ENCODE assay signal across 18 cellular contexts in the genomic region with DNA sequence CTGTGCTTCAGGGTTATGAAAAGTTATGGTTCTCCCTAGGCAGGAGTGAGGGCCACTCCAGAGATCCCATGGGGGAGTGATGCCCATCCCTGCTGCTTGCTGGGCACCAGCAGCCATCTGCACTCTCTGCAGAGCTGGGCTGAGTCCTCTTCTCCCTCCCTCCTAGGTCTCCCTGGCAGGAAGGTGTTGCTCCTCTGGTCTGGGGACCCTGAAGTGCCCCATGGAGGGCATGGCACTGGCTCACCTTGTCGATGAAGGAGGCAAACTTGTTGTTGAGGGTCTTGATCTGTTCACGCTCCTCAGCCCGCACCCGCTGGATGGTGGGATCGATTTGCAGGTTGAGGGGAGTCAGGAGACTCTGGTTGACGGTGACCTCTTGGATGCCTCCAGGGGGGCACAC. TPM values are rescaled to one million over a fixed set of nuclear protein-coding genes. Genes with fewer than 3 reads are reported as not detected.
"Had no signal": no experiment of that assay in that cellular context is flagged by ENCODE, and none has a peak within 500 bp of the region (broad histone marks: within the 10 kb centered on the region; RNA-seq: fewer than 3 reads in every experiment).

No MANE protein-coding gene starts in this region.

RNA-seq across cellular contexts. Expression of gene KRT6A, which starts 0.7 kb away (rescaled TPM):
- total RNA-seq: activated CD4-positive, alpha-beta memory T cell treated with anti-CD3 and anti-CD28 coated beads for 36 hours; activated CD4-positive, alpha-beta T cell treated with anti-CD3 and anti-CD28 coated beads for 36 hours; activated CD4-positive, alpha-beta T cell treated with anti-CD3 and anti-CD28 coated beads, Interleukin-2, amount 10 ng/mL, durations not matched to agents 24 days and 14 days; activated CD8-positive, alpha-beta memory T cell treated with anti-CD3 and anti-CD28 coated beads for 36 hours; activated CD8-positive, alpha-beta memory T cell treated with anti-CD3 and anti-CD28 coated beads, Interleukin-2, amount 10 ng/mL, durations not matched to agents 7 days and 5 days; activated CD8-positive, alpha-beta T cell treated with anti-CD3 and anti-CD28 coated beads, Interleukin-2, amount 10 ng/mL, durations not matched to agents 7 days and 5 days; activated naive CD4-positive, alpha-beta T cell treated with anti-CD3 and anti-CD28 coated beads, Interleukin-2, amount 50 U/mL, for 72 hours; activated naive CD8-positive, alpha-beta T cell treated with anti-CD3 and anti-CD28 coated beads, Interleukin-2, amount 10 ng/mL, durations not matched to agents 7 days and 5 days; cardiac septum; cerebellum; endodermal cell; fibroblast of lung; fibroblast of villous mesenchyme; frontal cortex; T-helper 1 cell treated with Interleukin-12 subunit alpha and Interleukin-12 subunit beta and Interleukin-4 antibody, amounts not matched to agents 30 ng/mL and 1 ng/mL, for 36 hours had no signal

RNA-seq across cellular contexts. Expression of gene KRT6C, which starts 18.8 kb away (rescaled TPM):
- total RNA-seq: activated CD4-positive, alpha-beta memory T cell treated with anti-CD3 and anti-CD28 coated beads for 36 hours; activated CD4-positive, alpha-beta T cell treated with anti-CD3 and anti-CD28 coated beads for 36 hours; activated CD4-positive, alpha-beta T cell treated with anti-CD3 and anti-CD28 coated beads, Interleukin-2, amount 10 ng/mL, durations not matched to agents 24 days and 14 days; activated CD8-positive, alpha-beta memory T cell treated with anti-CD3 and anti-CD28 coated beads for 36 hours; activated CD8-positive, alpha-beta memory T cell treated with anti-CD3 and anti-CD28 coated beads, Interleukin-2, amount 10 ng/mL, durations not matched to agents 7 days and 5 days; activated CD8-positive, alpha-beta T cell treated with anti-CD3 and anti-CD28 coated beads, Interleukin-2, amount 10 ng/mL, durations not matched to agents 7 days and 5 days; activated naive CD4-positive, alpha-beta T cell treated with anti-CD3 and anti-CD28 coated beads, Interleukin-2, amount 50 U/mL, for 72 hours; activated naive CD8-positive, alpha-beta T cell treated with anti-CD3 and anti-CD28 coated beads, Interleukin-2, amount 10 ng/mL, durations not matched to agents 7 days and 5 days; ascending aorta; breast epithelium; cardiac septum; cerebellum; dorsolateral prefrontal cortex; endodermal cell; fibroblast of lung; fibroblast of villous mesenchyme; frontal cortex; T-helper 1 cell treated with Interleukin-12 subunit alpha and Interleukin-12 subunit beta and Interleukin-4 antibody, amounts not matched to agents 30 ng/mL and 1 ng/mL, for 36 hours had no signal
- polyA plus RNA-seq: fibroblast of lung had no signal

RNA-seq across cellular contexts. Expression of gene KRT5, which starts 27.8 kb away (rescaled TPM):
- total RNA-seq: activated CD4-positive, alpha-beta memory T cell treated with anti-CD3 and anti-CD28 coated beads for 36 hours; activated CD4-positive, alpha-beta T cell treated with anti-CD3 and anti-CD28 coated beads for 36 hours; activated CD4-positive, alpha-beta T cell treated with anti-CD3 and anti-CD28 coated beads, Interleukin-2, amount 10 ng/mL, durations not matched to agents 24 days and 14 days; activated CD8-positive, alpha-beta memory T cell treated with anti-CD3 and anti-CD28 coated beads for 36 hours; activated CD8-positive, alpha-beta memory T cell treated with anti-CD3 and anti-CD28 coated beads, Interleukin-2, amount 10 ng/mL, durations not matched to agents 7 days and 5 days; activated CD8-positive, alpha-beta T cell treated with anti-CD3 and anti-CD28 coated beads, Interleukin-2, amount 10 ng/mL, durations not matched to agents 7 days and 5 days; activated naive CD4-positive, alpha-beta T cell treated with anti-CD3 and anti-CD28 coated beads, Interleukin-2, amount 50 U/mL, for 72 hours; activated naive CD8-positive, alpha-beta T cell treated with anti-CD3 and anti-CD28 coated beads, Interleukin-2, amount 10 ng/mL, durations not matched to agents 7 days and 5 days; cardiac septum; endodermal cell; fibroblast of lung; frontal cortex; T-helper 1 cell treated with Interleukin-12 subunit alpha and Interleukin-12 subunit beta and Interleukin-4 antibody, amounts not matched to agents 30 ng/mL and 1 ng/mL, for 36 hours had no signal

RNA-seq across cellular contexts. Expression of gene KRT6B, which starts 40.5 kb away (rescaled TPM):
- total RNA-seq: activated CD4-positive, alpha-beta memory T cell treated with anti-CD3 and anti-CD28 coated beads for 36 hours; activated CD4-positive, alpha-beta T cell treated with anti-CD3 and anti-CD28 coated beads for 36 hours; activated CD4-positive, alpha-beta T cell treated with anti-CD3 and anti-CD28 coated beads, Interleukin-2, amount 10 ng/mL, durations not matched to agents 24 days and 14 days; activated CD8-positive, alpha-beta memory T cell treated with anti-CD3 and anti-CD28 coated beads for 36 hours; activated CD8-positive, alpha-beta memory T cell treated with anti-CD3 and anti-CD28 coated beads, Interleukin-2, amount 10 ng/mL, durations not matched to agents 7 days and 5 days; activated CD8-positive, alpha-beta T cell treated with anti-CD3 and anti-CD28 coated beads, Interleukin-2, amount 10 ng/mL, durations not matched to agents 7 days and 5 days; activated naive CD4-positive, alpha-beta T cell treated with anti-CD3 and anti-CD28 coated beads, Interleukin-2, amount 50 U/mL, for 72 hours; activated naive CD8-positive, alpha-beta T cell treated with anti-CD3 and anti-CD28 coated beads, Interleukin-2, amount 10 ng/mL, durations not matched to agents 7 days and 5 days; cardiac septum; cerebellum; dorsolateral prefrontal cortex; endodermal cell; fibroblast of lung; fibroblast of villous mesenchyme; frontal cortex; T-helper 1 cell treated with Interleukin-12 subunit alpha and Interleukin-12 subunit beta and Interleukin-4 antibody, amounts not matched to agents 30 ng/mL and 1 ng/mL, for 36 hours had no signal

RNA-seq across cellular contexts. Expression of gene KRT75, which starts 58.2 kb away (rescaled TPM):
- total RNA-seq: activated CD4-positive, alpha-beta memory T cell treated with anti-CD3 and anti-CD28 coated beads for 36 hours; activated CD4-positive, alpha-beta T cell treated with anti-CD3 and anti-CD28 coated beads for 36 hours; activated CD4-positive, alpha-beta T cell treated with anti-CD3 and anti-CD28 coated beads, Interleukin-2, amount 10 ng/mL, durations not matched to agents 24 days and 14 days; activated CD8-positive, alpha-beta memory T cell treated with anti-CD3 and anti-CD28 coated beads for 36 hours; activated CD8-positive, alpha-beta memory T cell treated with anti-CD3 and anti-CD28 coated beads, Interleukin-2, amount 10 ng/mL, durations not matched to agents 7 days and 5 days; activated CD8-positive, alpha-beta T cell treated with anti-CD3 and anti-CD28 coated beads, Interleukin-2, amount 10 ng/mL, durations not matched to agents 7 days and 5 days; activated naive CD4-positive, alpha-beta T cell treated with anti-CD3 and anti-CD28 coated beads, Interleukin-2, amount 50 U/mL, for 72 hours; activated naive CD8-positive, alpha-beta T cell treated with anti-CD3 and anti-CD28 coated beads, Interleukin-2, amount 10 ng/mL, durations not matched to agents 7 days and 5 days; ascending aorta; breast epithelium; cardiac septum; cerebellum; dorsolateral prefrontal cortex; endodermal cell; fibroblast of lung; fibroblast of villous mesenchyme; frontal cortex; T-helper 1 cell treated with Interleukin-12 subunit alpha and Interleukin-12 subunit beta and Interleukin-4 antibody, amounts not matched to agents 30 ng/mL and 1 ng/mL, for 36 hours had no signal
- polyA plus RNA-seq: fibroblast of lung had no signal
